8 cellular contexts compared by ENCODE assay signal in genomic region chr2:144515425-144515693, GRCh38. TPM values are rescaled to one million over a fixed set of nuclear protein-coding genes. Genes with fewer than 3 reads are reported as not detected.
DNase-seq lines count a peak whose midpoint lies in the region; ATAC-seq, FAIRE-seq and TF ChIP-seq lines count a peak whose summit lies in the region.

No MANE protein-coding gene starts in this region.

- H2AFZ ChIP-seq in Karpas-422 (ENCODE audit: low read length) (no peak overlapping the region), H1 (ENCODE audit: low read length) (no peak overlapping the region), neural cell (ENCODE audit: low read depth, low read length) (peak overlapping the region; percentile 19)

- H3K23ac ChIP-seq in H1 (ENCODE audit: insufficient read length) = no peak overlapping the region

- no peak for FAIRE-seq in H1 (lab: Jason Lieb, UNC)

- H3K4me1 ChIP-seq in Karpas-422 (ENCODE audit: low read length) (peaks cover 53% of the 10 kb centered on the region), H1 (replicated peaks in 1 of 4; ENCODE audit: control insufficient read depth in 3 of 4, insufficient read depth in 4 of 4, low read length in 3 of 4) (peaks cover 11 to 36% (median 22%) of the 10 kb centered on the region in 4 experiments; a peak in 6 of 7 replicates)

- H2AK5ac ChIP-seq in H1 (ENCODE audit: low read depth, low read length) = no peak overlapping the region

- H3K79me2 ChIP-seq in Karpas-422 (ENCODE audit: low read length) (peaks cover 12% of the 10 kb centered on the region; the same call in 1 of the 2 replicates), H1 (ENCODE audit: control insufficient read depth in 1 of 2, insufficient read depth in 2 of 2, low read length in 2 of 2) (no peaks in the 10 kb centered on the region), neural cell (replicated peaks; ENCODE audit: insufficient read depth, low read length) (peaks cover 80% of the 10 kb centered on the region)

- H2BK120ac ChIP-seq in H1 (replicated peaks; ENCODE audit: low read depth, low read length) = no peak overlapping the region

- H4K20me1 ChIP-seq in Karpas-422 (ENCODE audit: insufficient read depth, low read depth, low read length) (peaks cover 23% of the 10 kb centered on the region; the same call in 1 of the 2 replicates), H1 (replicated peaks in 1 of 2; ENCODE audit: control insufficient read depth in 1 of 2, insufficient read depth in 2 of 2, low read length in 2 of 2) (peaks cover 2% of the 10 kb centered on the region in 2 experiments), neural cell (ENCODE audit: insufficient read depth) (no peaks in the 10 kb centered on the region)

- no peaks in the 10 kb centered on the region for H3K27me3 ChIP-seq in AG04450 (ENCODE audit: control insufficient read depth, insufficient read depth, low read length)
- H3K27me3 ChIP-seq in Karpas-422 (ENCODE audit: low read length) = no peaks in the 10 kb centered on the region
- peaks cover 53 to 89% (median 87%) of the 10 kb centered on the region in 4 experiments for H3K27me3 ChIP-seq in H1 (replicated peaks in 1 of 4; ENCODE audit: control insufficient read depth in 3 of 4, extremely low read depth in 1 of 4, insufficient read depth in 3 of 4, low read length in 3 of 4)
- peaks cover 53% of the 10 kb centered on the region for H3K27me3 ChIP-seq in neural cell (ENCODE audit: insufficient read depth, low read depth, low read length)

- CTCF ChIA-PET in AG04450 (lab: Charles Lee) (interaction anchor here (0.7 kb wide), 1 partner anchor 90 kb away, joined by 3 read pairs; no protein-coding TSS in a partner anchor), H1 (lab: Charles Lee; ENCODE audit: partially characterized antibody) (no interaction called here)

- TF ChIP-seq RAD21 in H1 (IDR thresholded peaks at IDR 0.05 in 1 of 2, conservative IDR thresholded peaks at IDR 0.05 in 1 of 2; ENCODE audit: low read depth in 2 of 2, low read length in 2 of 2) (no peak), neural cell (conservative IDR thresholded peaks at IDR 0.05) (no peak)

- TF ChIP-seq CTCF in AG04450 (IDR thresholded peaks at IDR 0.05; ENCODE audit: low read depth, low read length) (no peak), H1 (IDR thresholded peaks at IDR 0.05; ENCODE audit: control extremely low read depth in 1 of 3, insufficient read depth in 1 of 3, low read depth in 1 of 3, low read length in 3 of 3) (no peak), neural cell (IDR thresholded peaks at IDR 0.05; ENCODE audit: poor library complexity, severe bottlenecking) (no peak)

- WGBS in H1 (ENCODE audit: extremely low coverage in 1 of 2, insufficient coverage in 1 of 2, insufficient read length in 1 of 2, insufficient replicate concordance in 2 of 2, low coverage in 1 of 2, low lambda C conversion rate in 2 of 2, missing lambda C conversion rate in 1 of 2), 2 experiments = 10% methylated on average over 3 of the region's 3 CpGs; no CpG with 5 or more reads in 1 of the 2 experiments

- TF ChIP-seq POLR2A in H1 (IDR thresholded peaks at IDR 0.05; ENCODE audit: control extremely low read depth in 1 of 2, low read depth in 2 of 2, low read length in 2 of 2) = no peak

- no peak overlapping the region for H4K91ac ChIP-seq in H1 (replicated peaks; ENCODE audit: insufficient read length, low read length)

- H2BK20ac ChIP-seq in H1 (ENCODE audit: low read length) = 0 out of 2 replicates have a peak overlapping the region, but pooled peaks have one; percentile 11

- H3K27ac ChIP-seq in AG04450 (ENCODE audit: low read depth, low read length) (no peak overlapping the region), Karpas-422 (ENCODE audit: low read length) (no peak overlapping the region), H1 (ENCODE audit: low read depth, low read length) (no peak overlapping the region), neural cell (ENCODE audit: low read length) (no peak overlapping the region)

- H3K79me1 ChIP-seq in H1 (ENCODE audit: low read depth, low read length) = no peaks in the 10 kb centered on the region

- H3K14ac ChIP-seq in H1 (ENCODE audit: insufficient read length) = no peak overlapping the region

- H3K4ac ChIP-seq in H1 (replicated peaks; ENCODE audit: insufficient read length, low read depth, low read length) = no peak overlapping the region

- ATAC-seq in GM21576 (IDR thresholded peaks at IDR 0.05; ENCODE audit: unreplicated experiment) = no peak
- no peak for ATAC-seq in HG02970 (IDR thresholded peaks at IDR 0.05; ENCODE audit: low FRiP score, unreplicated experiment)

- H3K18ac ChIP-seq in H1 (ENCODE audit: extremely low read depth, low read length) = no peak overlapping the region

- H3K9me3 ChIP-seq in AG04450 (ENCODE audit: control insufficient read depth, insufficient read depth, low read length) = no peaks in the 10 kb centered on the region; the same call in 1 of the 2 replicates
- H3K9me3 ChIP-seq in Karpas-422 (ENCODE audit: low read length) = no peaks in the 10 kb centered on the region
- H3K9me3 ChIP-seq in H1 (ENCODE audit: insufficient read depth in 2 of 2, low read depth in 1 of 2, low read length in 1 of 2) = no peaks in the 10 kb centered on the region
- no peaks in the 10 kb centered on the region for H3K9me3 ChIP-seq in neural cell (ENCODE audit: low read length)

- peak overlapping the region; percentile 96 for H3K4me2 ChIP-seq in Karpas-422 (ENCODE audit: low read depth, low read length, poor library complexity, severe bottlenecking)
- H3K4me2 ChIP-seq in H1 (ENCODE audit: insufficient read depth in 1 of 2, low read depth in 2 of 2, low read length in 2 of 2) = peak overlapping the region; percentile 75 to 90
- peak overlapping the region; percentile 42 for H3K4me2 ChIP-seq in neural cell (ENCODE audit: low read length)

- H3K9me2 ChIP-seq in Karpas-422 (replicated peaks; ENCODE audit: insufficient read depth, low read length) (no peaks in the 10 kb centered on the region), neural cell (ENCODE audit: insufficient read depth, low read length) (no peaks in the 10 kb centered on the region)

- no peak overlapping the region for H4K8ac ChIP-seq in H1 (ENCODE audit: extremely low read depth, insufficient read depth, low read length)

- no peaks in the 10 kb centered on the region for H3F3A ChIP-seq in neural cell (ENCODE audit: insufficient read depth, low read length, poor library complexity, severe bottlenecking)

- DNase-seq in AG04450 (ENCODE audit: low read depth, low spot score) (no peak), Karpas-422 (no peak), H1 (ENCODE audit: low read depth in 1 of 2, low spot score in 2 of 2) (no peak), hepatic stellate cell (ENCODE audit: low spot score) (no peak), UCSD-AML1 (lab: John Stamatoyannopoulos, UW; ENCODE audit: unreplicated experiment) (no peak)

- no peaks in the 10 kb centered on the region; the same call in 1 of the 2 replicates for H3K36me3 ChIP-seq in Karpas-422 (ENCODE audit: insufficient read depth, low read length)
- H3K36me3 ChIP-seq in H1 (ENCODE audit: control insufficient read depth in 2 of 4, insufficient read depth in 4 of 4, low read length in 3 of 4) = no peaks in the 10 kb centered on the region
- H3K36me3 ChIP-seq in neural cell (ENCODE audit: insufficient read depth, low read length) = no peaks in the 10 kb centered on the region

- H3K56ac ChIP-seq in H1 (replicated peaks; ENCODE audit: insufficient read length, low read depth, low read length) = no peak overlapping the region

- TF ChIP-seq EP300 in H1 (IDR thresholded peaks at IDR 0.05; ENCODE audit: borderline replicate concordance in 1 of 2, low read depth in 2 of 2, low read length in 2 of 2) (no peak), neural cell (conservative IDR thresholded peaks at IDR 0.05; ENCODE audit: poor library complexity, severe bottlenecking) (no peak)

- H3K23me2 ChIP-seq in H1 (ENCODE audit: low read depth, low read length) = peaks cover 12% of the 10 kb centered on the region

- no peak overlapping the region for H4K5ac ChIP-seq in H1 (ENCODE audit: insufficient read length, low read depth, low read length)

- no peak overlapping the region for H2BK12ac ChIP-seq in H1 (ENCODE audit: low read depth, low read length)

- peak overlapping the region; percentile 84 for H3K9ac ChIP-seq in Karpas-422 (ENCODE audit: low read length)
- no peak overlapping the region for H3K9ac ChIP-seq in H1 (replicated peaks in 1 of 4; ENCODE audit: extremely low read depth in 1 of 4, low read depth in 3 of 4, low read length in 3 of 4)
- peak overlapping the region; percentile 48 for H3K9ac ChIP-seq in neural cell (ENCODE audit: low read length)

- H3K4me3 ChIP-seq in AG04450 (ENCODE audit: low read depth, low read length) (peak overlapping the region; percentile 82), Karpas-422 (ENCODE audit: low read length) (peak overlapping the region; percentile 92), H1 (ENCODE audit: extremely low read depth in 1 of 4, insufficient read depth in 2 of 4, low read depth in 3 of 4, low read length in 4 of 4) (peak overlapping the region; percentile 21 to 77 (median 52); a peak in 5 of 8 replicates), neural cell (ENCODE audit: low read length) (peak overlapping the region; percentile 72)

- POLR2A ChIA-PET in AG04450 (lab: Yijun Ruan, JAX) = no interaction called here
- POLR2A ChIA-PET in H1 (lab: Charles Lee; ENCODE audit: partially characterized antibody) = no interaction called here

- H2BK5ac ChIP-seq in H1 (ENCODE audit: low read depth, low read length) = no peak overlapping the region

- no peak overlapping the region for H2BK15ac ChIP-seq in H1 (ENCODE audit: low read length)

TF ChIP-seq in H1, 55 proteins besides CTCF, POLR2A, EP300 and RAD21:
- TF ChIP-seq SUZ12 (IDR thresholded peaks at IDR 0.05; ENCODE audit: low read length) = peak; percentile 35; the same call in 1 of the 2 replicates
- no peak for TF ChIP-seq EZH2 (IDR thresholded peaks at IDR 0.05; ENCODE audit: low read depth, low read length, severe bottlenecking)

TF ChIP-seq in neural cell, 6 proteins besides CTCF, POLR2A, EP300 and RAD21 (continues in another document):
- TF ChIP-seq MXI1 (conservative IDR thresholded peaks at IDR 0.05; ENCODE audit: poor library complexity, severe bottlenecking) = no peak
- no peak for TF ChIP-seq TAF1 (IDR thresholded peaks at IDR 0.05; ENCODE audit: low read depth)
- no peak for TF ChIP-seq POLR2AphosphoS5 (IDR thresholded peaks at IDR 0.05)

RNA-seq across cellular contexts. Expression of gene ZEB2, which starts 4.6 kb away (rescaled TPM):
- polyA plus RNA-seq in AG04450 (2011; rRNA removed) (36.1 and 41.7 TPM in 2 replicates), H1 (2011; rRNA removed) (0.22 and 0.38 TPM in 2 replicates), neural cell (1.6 and 2.2 TPM in 2 replicates)
- 89.1 and 122 TPM in 2 replicates for polyA minus RNA-seq in AG04450 (2011; rRNA and poly(A)+ RNA removed)
- total RNA-seq in Karpas-422 (2014; rRNA removed; shearing (Covaris generic); ENCODE audit: low replicate concordance) = 15.3 and 29.4 TPM in 2 replicates
- 0.13 TPM in 1 of 2 replicates, not detected in the other for total RNA-seq in H1 (2021; fragmentation: NEBNext Ultra II Directional; extraction: Animal tissue kit (Norgen Biotek cat#: 25700))
- polyA plus RNA-seq in H1 (2011; cell fraction: cytosol; rRNA removed) = 0.40 TPM
- polyA plus RNA-seq in H1 (2011; cell fraction: nucleus; rRNA removed) = 1.00 TPM
- polyA plus RNA-seq in H1 (2012, experiment 1 of 2) = 0.46 to 0.78 TPM (median 0.66 TPM) in 4 replicates
- polyA plus RNA-seq in H1 (2012, experiment 2 of 2) = 0.07 TPM
- 0.04 TPM for polyA plus RNA-seq in H1 (2013, experiment 1 of 2)
- polyA plus RNA-seq in H1 (2013, experiment 2 of 2) = 0.04 TPM
- 1.2 and 1.6 TPM in 2 replicates for polyA minus RNA-seq in H1 (2011; rRNA and poly(A)+ RNA removed)
- 1.8 TPM for polyA minus RNA-seq in H1 (2011; cell fraction: cytosol; rRNA and poly(A)+ RNA removed)
- 3.4 TPM for polyA minus RNA-seq in H1 (2011; cell fraction: nucleus; rRNA and poly(A)+ RNA removed)
- polyA minus RNA-seq in neural cell = 5.4 and 10.5 TPM in 2 replicates

Comparison
In these comparisons a context has a peak if more than half of its experiments do, and no peak if none do; other contexts are left out.
1. H3K4me2 ChIP-seq: peak in every context shown above with its lines; median percentile 96 in Karpas-422; 82 in H1; 42 in neural cell.
2. H3K9ac ChIP-seq: peak in Karpas-422 (single experiment) and neural cell (single experiment); none in H1 (0 of 4).
3. RNA of gene ZEB2, which starts 4.6 kb away (polyA plus RNA-seq): 36.1 to 41.7 TPM in AG04450; 1.6 to 2.2 TPM in neural cell and 0.04 to 1.00 TPM in H1; every median in the first group is over 10 times any median in the second.
4. Peak in every context shown above with its lines, with median percentiles within 50 percentile points of each other: H3K4me3 ChIP-seq.